In the genomic region with DNA sequence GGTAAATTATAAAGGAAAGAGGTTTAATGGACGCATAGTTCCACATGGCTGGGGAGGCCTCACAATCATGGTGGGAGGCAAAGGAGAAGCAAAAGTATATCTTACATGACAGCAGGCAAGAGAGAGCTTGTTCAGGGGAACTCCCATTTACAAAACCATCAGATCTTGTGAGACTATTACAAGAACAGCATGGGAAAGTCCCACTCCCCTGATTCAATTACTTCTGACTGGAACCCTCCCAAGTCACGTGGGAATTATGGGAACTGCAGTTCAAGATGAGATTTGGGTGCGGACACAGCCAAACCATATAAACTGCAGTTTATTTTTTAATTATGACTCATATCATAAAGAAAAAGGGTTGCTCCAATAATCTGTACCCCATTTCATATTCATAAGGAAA, we compare ENCODE assay signal across 31 cellular contexts. TPM values are rescaled to one million over a fixed set of nuclear protein-coding genes. Genes with fewer than 3 reads are reported as not detected.
DNase-seq lines count a peak whose midpoint lies in the region; ATAC-seq and TF ChIP-seq lines count a peak whose summit lies in the region.
"Had no signal": no experiment of that assay in that cellular context is flagged by ENCODE, and none has a peak within 500 bp of the region (broad histone marks: within the 10 kb centered on the region; RNA-seq: fewer than 3 reads in every experiment).

No MANE protein-coding gene starts in this region.

- no peak overlapping the region for H3K4me3 ChIP-seq in GM06990 (replicated peaks; ENCODE audit: low read depth, low read length)
- H3K4me3 ChIP-seq: GM23338 had no signal

- no peak overlapping the region for H3K4me3 Mint-ChIP-seq in activated T-cell treated with anti-CD3 and anti-CD28 coated beads, Interleukin-2, amount 50 U/mL, for 72 hours
- H3K4me3 Mint-ChIP-seq in naive B cell, result no peak overlapping the region
- H3K4me3 Mint-ChIP-seq: CD14-positive monocyte, GM23338, H9, HFFc6 had no signal

- H3K27me3 ChIP-seq in GM06990 (replicated peaks; ENCODE audit: control insufficient read depth, insufficient read depth, low read length), result no peaks in the 10 kb centered on the region

- H3K27me3 Mint-ChIP-seq in activated T-cell treated with anti-CD3 and anti-CD28 coated beads, Interleukin-2, amount 50 U/mL, for 72 hours (ENCODE audit: low read depth), result peaks cover 32% of the 10 kb centered on the region
- peaks cover 13 to 27% (median 25%) of the 10 kb centered on the region in 3 donors for H3K27me3 Mint-ChIP-seq in naive B cell

- DNase-seq in activated T-cell treated with anti-CD3 and anti-CD28 coated beads, Interleukin-2, amount 50 U/mL, for 72 hours, result no peak
- DNase-seq in activated T-cell treated with anti-CD3 and anti-CD28 coated beads, Interleukin-2, amount 50 U/mL, for 48 hours, result no peak
- DNase-seq in GM06990 (ENCODE audit: extremely low read depth, insufficient read length) (peak; percentile 15), NAMALWA (ENCODE audit: low spot score) (peak; percentile 16), naive B cell (no peak), substantia nigra (lab: John Stamatoyannopoulos, UW) (no peak), HuH-7 (ENCODE audit: low spot score) (no peak)
- DNase-seq: 8988T; ACHN; BE2C; Calu3; DND-41; H9; HFFc6; KBM-7; MV-4-11; NCI-H1105 treated with DMSO at 0.1 percent for 48 hours; NCI-H146; NCI-H1930; NCI-H446 treated with DMSO at 0.1 percent for 48 hours; NCI-H526; NCI-H82; NK-92 treated with Interleukin-12 subunit alpha and Interleukin-12 subunit beta, amount 100 ng/mL, for 24 hours; PC-3; SK-N-SH had no signal

- no peak for TF ChIP-seq CTCF in GM06990 (IDR thresholded peaks at IDR 0.05; ENCODE audit: insufficient read depth, low read length, poor library complexity, severe bottlenecking)

- no peak overlapping the region for H3K27ac ChIP-seq in substantia nigra (ENCODE audit: low read depth, low read length, poor library complexity, severe bottlenecking)

- ATAC-seq in activated T-cell treated with anti-CD3 and anti-CD28 coated beads, Interleukin-2, amount 50 U/mL, for 72 hours (replicated peaks in 1 of 2), result peak in 1 of 2 donors; percentile 32
- ATAC-seq in naive B cell (ENCODE audit: low read depth in 2 of 2), result peak; percentile 48 to 97
- no peak for ATAC-seq in GM21619 (IDR thresholded peaks at IDR 0.05; ENCODE audit: unreplicated experiment)
- ATAC-seq: GM23338, PC-3 had no signal

- H3K36me3 ChIP-seq in GM06990 (ENCODE audit: control insufficient read depth, insufficient read depth, low read length), result no peaks in the 10 kb centered on the region
- H3K36me3 ChIP-seq: BE2C had no signal

- peaks cover 5% of the 10 kb centered on the region for H3K4me1 Mint-ChIP-seq in activated T-cell treated with anti-CD3 and anti-CD28 coated beads, Interleukin-2, amount 50 U/mL, for 72 hours (ENCODE audit: low read depth)
- peaks cover 0 to 2% (median 0%) of the 10 kb centered on the region in 3 donors for H3K4me1 Mint-ChIP-seq in naive B cell
- H3K4me1 Mint-ChIP-seq: GM23338 had no signal

- no peaks in the 10 kb centered on the region for H3K36me3 Mint-ChIP-seq in activated T-cell treated with anti-CD3 and anti-CD28 coated beads, Interleukin-2, amount 50 U/mL, for 72 hours (ENCODE audit: insufficient read depth in 2 of 2)
- no peaks in the 10 kb centered on the region for H3K36me3 Mint-ChIP-seq in naive B cell
- H3K36me3 Mint-ChIP-seq: CD14-positive monocyte had no signal

- H3K9me3 Mint-ChIP-seq in activated T-cell treated with anti-CD3 and anti-CD28 coated beads, Interleukin-2, amount 50 U/mL, for 72 hours, result no peaks in the 10 kb centered on the region
- peaks cover 0 to 6% (median 0%) of the 10 kb centered on the region in 7 donors for H3K9me3 Mint-ChIP-seq in naive B cell
- H3K9me3 Mint-ChIP-seq: GM23338, H9, HFFc6 had no signal

- H3K27ac Mint-ChIP-seq in activated T-cell treated with anti-CD3 and anti-CD28 coated beads, Interleukin-2, amount 50 U/mL, for 72 hours, result peak overlapping the region; percentile 16
- H3K27ac Mint-ChIP-seq in naive B cell, result peak overlapping the region in 1 of 6 donors; percentile 47
- H3K27ac Mint-ChIP-seq: GM23338, H9, HFFc6 had no signal

RNA-seq across cellular contexts. Expression of gene HLA-DQA2, which starts 22.3 kb away (rescaled TPM):
- total RNA-seq in activated T-cell treated with anti-CD3 and anti-CD28 coated beads, Interleukin-2, amount 50 U/mL, for 72 hours, result 1 to 10 TPM in 1 of 2 donors, not detected in 1; 1.2 TPM
- 100 to 1,000 TPM in 3 of 6 donors, 10 to 100 TPM in 2, under 1 TPM in 1; 0.82 to 164 (median 101) TPM for polyA plus RNA-seq in naive B cell (ENCODE audit: low read depth in 6 of 6)
- total RNA-seq: GM23338, H9, HFFc6, HT1080, LHCN-M2, MCF 10A, PC-3 had no signal
- polyA plus RNA-seq: GM23338, SK-N-SH had no signal

RNA-seq across cellular contexts. Expression of gene HLA-DQB2, which starts 44.5 kb away (rescaled TPM):
- under 1 TPM; 0.36 to 0.60 TPM for total RNA-seq in activated T-cell treated with anti-CD3 and anti-CD28 coated beads, Interleukin-2, amount 50 U/mL, for 72 hours
- polyA plus RNA-seq in naive B cell (ENCODE audit: low read depth in 6 of 6), result 100 to 1,000 TPM in 2 of 6 donors, 10 to 100 TPM in 2, not detected in 2; 59.3 to 118 (median 92.8) TPM
- total RNA-seq: GM23338, H9, HFFc6, HT1080, LHCN-M2, MCF 10A, PC-3 had no signal
- polyA plus RNA-seq: GM23338, SK-N-SH had no signal

RNA-seq across cellular contexts. Expression of gene HLA-DQB1, which starts 52.4 kb away (rescaled TPM):
- total RNA-seq in activated T-cell treated with anti-CD3 and anti-CD28 coated beads, Interleukin-2, amount 50 U/mL, for 72 hours, result 1 to 10 TPM; 2.5 to 2.9 TPM
- 1,000 to 10,000 TPM in 5 of 6 donors, 100 to 1,000 TPM in 1; 140 to 2,258 (median 1,433) TPM for polyA plus RNA-seq in naive B cell (ENCODE audit: low read depth in 6 of 6)
- total RNA-seq: HFFc6, HT1080, LHCN-M2, MCF 10A, PC-3 had no signal
- polyA plus RNA-seq: SK-N-SH had no signal

Comparison
In these comparisons a context has a peak if more than half of its experiments do, and no peak if none do; other contexts are left out.
1. DNase-seq: peak in GM06990 (single experiment) and NAMALWA (single experiment); none in activated T-cell treated with anti-CD3 and anti-CD28 coated beads, Interleukin-2, amount 50 U/mL, for 72 hours (0 of 2), activated T-cell treated with anti-CD3 and anti-CD28 coated beads, Interleukin-2, amount 50 U/mL, for 48 hours (0 of 2), naive B cell (single experiment), substantia nigra (0 of 49) and HuH-7 (single experiment).